10 cellular contexts compared by ENCODE assay signal in the genomic region with DNA sequence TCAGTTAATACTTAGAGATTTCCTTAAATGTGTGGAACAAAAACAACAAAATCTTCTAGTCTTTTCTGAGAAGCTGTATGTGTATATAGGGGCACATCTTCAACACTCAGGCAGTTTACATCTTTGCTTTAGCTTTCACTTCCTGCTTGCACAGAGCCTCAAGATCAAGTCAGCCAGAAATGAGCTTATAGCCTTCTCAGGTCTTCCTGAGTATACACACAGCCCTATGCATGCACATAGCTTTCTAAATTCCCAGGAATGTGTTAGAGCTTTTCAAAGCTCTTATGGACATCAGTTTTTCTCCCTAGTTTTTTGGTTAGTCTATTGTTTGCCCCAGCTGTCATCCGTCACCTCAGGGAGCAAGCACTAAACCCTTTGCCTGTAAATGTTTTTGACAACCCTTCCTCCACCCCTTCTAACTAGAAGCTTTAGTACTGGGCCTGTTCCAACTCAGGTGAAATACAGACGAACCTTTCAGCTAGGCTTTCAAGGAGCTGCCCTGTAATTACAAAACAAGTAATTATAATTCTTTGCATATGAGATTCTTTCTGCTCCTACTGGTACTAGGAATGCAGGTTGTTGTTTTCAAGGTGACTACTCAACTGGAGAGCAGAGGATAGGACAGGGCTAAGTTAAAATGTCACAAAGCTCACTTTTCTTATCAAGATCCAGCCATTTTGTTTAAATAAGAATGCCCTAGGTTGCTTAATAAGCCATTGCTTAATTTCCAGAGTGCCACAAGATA. TPM values are rescaled to one million over a fixed set of nuclear protein-coding genes. Genes with fewer than 3 reads are reported as not detected.
DNase-seq lines count a peak whose midpoint lies in the region; ATAC-seq lines count a peak whose summit lies in the region.
"Had no signal": no experiment of that assay in that cellular context is flagged by ENCODE, and none has a peak within 500 bp of the region (broad histone marks: within the 10 kb centered on the region; RNA-seq: fewer than 3 reads in every experiment).

No MANE protein-coding gene starts in this region.

- H3K27ac ChIP-seq in naive thymus-derived CD4-positive, alpha-beta T cell (ENCODE audit: low read depth, low read length): peak overlapping the region; percentile 1
- no peak overlapping the region for H3K27ac ChIP-seq in effector memory CD4-positive, alpha-beta T cell (ENCODE audit: insufficient read depth, low read length, poor library complexity, severe bottlenecking)
- H3K27ac ChIP-seq: coronary artery, neural progenitor cell had no signal

- peak overlapping the region; percentile 39 to 94 (median 81) for H3K27ac Mint-ChIP-seq in naive thymus-derived CD4-positive, alpha-beta T cell
- H3K27ac Mint-ChIP-seq: neural progenitor cell; stimulated activated effector memory CD8-positive, alpha-beta T cell treated with anti-CD3 and anti-CD28 coated beads, Interleukin-12 subunit alpha, Interleukin-12 subunit beta, amount 100 ng/mL, for 72 hours had no signal

- H3K36me3 ChIP-seq in naive thymus-derived CD4-positive, alpha-beta T cell (ENCODE audit: control insufficient read depth in 2 of 3, insufficient read depth in 3 of 3, low read length in 3 of 3): no peaks in the 10 kb centered on the region
- H3K36me3 ChIP-seq in effector memory CD4-positive, alpha-beta T cell (ENCODE audit: control insufficient read depth, insufficient read depth, low read length): no peaks in the 10 kb centered on the region
- H3K36me3 ChIP-seq: neural progenitor cell had no signal

- POLR2A ChIA-PET in naive thymus-derived CD4-positive, alpha-beta T cell (lab: Charles Lee): interaction anchor here (3.1 kb wide), 1 partner anchor 23 kb away, joined by 21 read pairs; the partner anchor contains the start of gene MTMR10

- intact Hi-C loops in naive thymus-derived CD4-positive, alpha-beta T cell (cut with micrococcal nuclease): loop anchor here in 1 of 2 donors (1.0 to 5.0 kb wide), 3 partner anchors 20 to 52 kb away; partner anchors contain the start of gene MTMR10

- no peak overlapping the region for H3K4me3 ChIP-seq in naive thymus-derived CD4-positive, alpha-beta T cell (ENCODE audit: low read length)
- no peak overlapping the region for H3K4me3 ChIP-seq in effector memory CD4-positive, alpha-beta T cell (ENCODE audit: insufficient read depth, low read depth, low read length, poor library complexity, severe bottlenecking)
- H3K4me3 ChIP-seq: coronary artery, neural progenitor cell had no signal

- CTCF ChIA-PET in naive thymus-derived CD4-positive, alpha-beta T cell (lab: Charles Lee): interaction anchor here (0.5 to 0.9 kb wide), 3 partner anchors 22 to 186 kb away, joined by 3 read pairs; partner anchors contain the start of gene MTMR10

- no peaks in the 10 kb centered on the region for H3K27me3 ChIP-seq in naive thymus-derived CD4-positive, alpha-beta T cell (ENCODE audit: control insufficient read depth in 2 of 2, insufficient read depth in 2 of 2, low read length in 2 of 2)
- H3K27me3 ChIP-seq in effector memory CD4-positive, alpha-beta T cell (replicated peaks; ENCODE audit: control insufficient read depth, insufficient read depth, low read length, poor library complexity, severe bottlenecking): no peaks in the 10 kb centered on the region
- H3K27me3 ChIP-seq: neural progenitor cell had no signal

- peak overlapping the region in 9 of 10 donors; percentile 7 to 68 (median 51) for H3K4me3 Mint-ChIP-seq in naive thymus-derived CD4-positive, alpha-beta T cell
- H3K4me3 Mint-ChIP-seq: neural progenitor cell; stimulated activated effector memory CD8-positive, alpha-beta T cell treated with anti-CD3 and anti-CD28 coated beads, Interleukin-12 subunit alpha, Interleukin-12 subunit beta, amount 100 ng/mL, for 72 hours had no signal

- H3K36me3 Mint-ChIP-seq in naive thymus-derived CD4-positive, alpha-beta T cell: peaks cover 8 to 13% (median 10%) of the 10 kb centered on the region in 5 donors
- H3K36me3 Mint-ChIP-seq: neural progenitor cell; stimulated activated effector memory CD8-positive, alpha-beta T cell treated with anti-CD3 and anti-CD28 coated beads, Interleukin-12 subunit alpha, Interleukin-12 subunit beta, amount 100 ng/mL, for 72 hours had no signal

- H3K9me3 Mint-ChIP-seq in naive thymus-derived CD4-positive, alpha-beta T cell: peaks cover 8 to 26% (median 17%) of the 10 kb centered on the region in 11 donors

- H3K4me1 ChIP-seq in naive thymus-derived CD4-positive, alpha-beta T cell (ENCODE audit: control insufficient read depth in 2 of 2, insufficient read depth in 2 of 2, low read length in 2 of 2): peaks cover 0 to 15% of the 10 kb centered on the region in 2 donors
- H3K4me1 ChIP-seq in effector memory CD4-positive, alpha-beta T cell (ENCODE audit: control insufficient read depth, insufficient read depth, low read length, poor library complexity, severe bottlenecking): no peaks in the 10 kb centered on the region
- H3K4me1 ChIP-seq: neural progenitor cell had no signal

- H3K9me3 ChIP-seq in naive thymus-derived CD4-positive, alpha-beta T cell (ENCODE audit: control insufficient read depth in 2 of 3, low read length in 3 of 3): peaks cover 0 to 9% (median 3%) of the 10 kb centered on the region in 3 experiments
- H3K9me3 ChIP-seq in effector memory CD4-positive, alpha-beta T cell (ENCODE audit: control insufficient read depth, low read length): peaks cover 6% of the 10 kb centered on the region

- ATAC-seq in GM18907 (IDR thresholded peaks at IDR 0.05; ENCODE audit: unreplicated experiment) (peak; percentile 89), GM21825 (IDR thresholded peaks at IDR 0.05; ENCODE audit: unreplicated experiment) (peak; percentile 97)
- ATAC-seq in naive thymus-derived CD4-positive, alpha-beta T cell: peak; percentile 77
- ATAC-seq: stimulated activated effector memory CD8-positive, alpha-beta T cell treated with anti-CD3 and anti-CD28 coated beads, Interleukin-12 subunit alpha, Interleukin-12 subunit beta, amount 100 ng/mL, for 72 hours had no signal

- peaks cover 13 to 24% (median 23%) of the 10 kb centered on the region in 7 donors for H3K4me1 Mint-ChIP-seq in naive thymus-derived CD4-positive, alpha-beta T cell
- H3K4me1 Mint-ChIP-seq: neural progenitor cell had no signal

- DNase-seq in NAMALWA (ENCODE audit: low spot score): peak; percentile 62
- peak in 6 of 9 donors; percentile 10 to 64 (median 45) for DNase-seq in naive thymus-derived CD4-positive, alpha-beta T cell
- no peak for DNase-seq in effector memory CD4-positive, alpha-beta T cell
- no peak for DNase-seq in SW480 (ENCODE audit: low spot score)
- DNase-seq in SHP77 (lab: John Stamatoyannopoulos, UW): no peak

- H3K27me3 Mint-ChIP-seq in naive thymus-derived CD4-positive, alpha-beta T cell: peaks cover 0 to 17% (median 4%) of the 10 kb centered on the region in 5 donors

RNA-seq across cellular contexts. Expression of gene MTMR10, which starts 22.6 kb away (rescaled TPM):
- 10 to 100 TPM; 21.2 to 50.8 (median 34.0) TPM for total RNA-seq in naive thymus-derived CD4-positive, alpha-beta T cell
- polyA plus RNA-seq in naive thymus-derived CD4-positive, alpha-beta T cell: 1 to 10 TPM; 4.0 to 9.4 TPM

Comparison
In these comparisons a context has a peak if more than half of its experiments do, and no peak if none do; other contexts are left out.
1. DNase-seq: peak in NAMALWA (single experiment) and naive thymus-derived CD4-positive, alpha-beta T cell (6 of 9); none in effector memory CD4-positive, alpha-beta T cell (0 of 3), SW480 (single experiment) and SHP77 (0 of 2).
2. Peak in every context shown above with its lines, with median percentiles within 50 percentile points of each other: ATAC-seq.